Comparison of ENCODE assay signal across 2 cellular contexts in genomic region chr17:7888184-7888920, GRCh38.
TF ChIP-seq lines count a peak whose summit lies in the region.

Gene CHD3 (plus strand): TSS chr17:7888789. CDS start chr17:7889001, 212 bp downstream.

TF ChIP-seq in Ishikawa, 13 proteins besides CTCF, POLR2A, EP300 and RAD21 (continued from another document):
- TF ChIP-seq REST (IDR thresholded peaks at IDR 0.05; ENCODE audit: low read depth) = no peak
- TF ChIP-seq CEBPB (IDR thresholded peaks at IDR 0.05) = no peak
- TF ChIP-seq CREB1 (IDR thresholded peaks at IDR 0.05; ENCODE audit: low read depth) = no peak
- TF ChIP-seq, protein P1, sequence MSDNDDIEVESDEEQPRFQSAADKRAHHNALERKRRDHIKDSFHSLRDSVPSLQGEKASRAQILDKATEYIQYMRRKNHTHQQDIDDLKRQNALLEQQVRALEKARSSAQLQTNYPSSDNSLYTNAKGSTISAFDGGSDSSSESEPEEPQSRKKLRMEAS (IDR thresholded peaks at IDR 0.05) = peak; percentile 42; the same call in 1 of the 2 replicates
- no peak; the same call in 1 of the 2 replicates for TF ChIP-seq EGR1 (IDR thresholded peaks at IDR 0.05)
- TF ChIP-seq NFIC (IDR thresholded peaks at IDR 0.05) = peak; percentile 38; the same call in 1 of the 2 replicates
TF ChIP-seq in Ishikawa: peak in this region for 3.

TF ChIP-seq in H1, 55 proteins besides CTCF, POLR2A, EP300 and RAD21 (continued from another document):
- TF ChIP-seq POU5F1 (IDR thresholded peaks at IDR 0.05; ENCODE audit: low read depth, low read length) (no peak), NANOG (IDR thresholded peaks at IDR 0.05; ENCODE audit: insufficient read depth, low read depth, low read length, poor library complexity, severe bottlenecking) (no peak)
- TF ChIP-seq, protein P2, sequence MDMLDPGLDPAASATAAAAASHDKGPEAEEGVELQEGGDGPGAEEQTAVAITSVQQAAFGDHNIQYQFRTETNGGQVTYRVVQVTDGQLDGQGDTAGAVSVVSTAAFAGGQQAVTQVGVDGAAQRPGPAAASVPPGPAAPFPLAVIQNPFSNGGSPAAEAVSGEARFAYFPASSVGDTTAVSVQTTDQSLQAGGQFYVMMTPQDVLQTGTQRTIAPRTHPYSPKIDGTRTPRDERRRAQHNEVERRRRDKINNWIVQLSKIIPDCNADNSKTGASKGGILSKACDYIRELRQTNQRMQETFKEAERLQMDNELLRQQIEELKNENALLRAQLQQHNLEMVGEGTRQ (IDR thresholded peaks at IDR 0.05; ENCODE audit: low read length) = no peak
